In genomic region chr6:52014391-52014790, GRCh38 we compare ENCODE assay signal across 24 cellular contexts.
"Had no signal": no experiment of that assay in that cellular context is flagged by ENCODE, and none has a peak within 500 bp of the region (broad histone marks: within the 10 kb centered on the region; RNA-seq: fewer than 3 reads in every experiment).

No MANE protein-coding gene starts in this region.

- H3K79me2 ChIP-seq: hepatocyte had no signal

- ATAC-seq: heart right ventricle; mucosa of descending colon; naive thymus-derived CD4-positive, alpha-beta T cell; natural killer cell treated with Interleukin-12 subunit alpha and Interleukin-12 subunit beta and Interleukin-15 and Interleukin-18, amount 100 ng/mL, for 72 hours; right cardiac atrium; stimulated activated naive B cell treated with anti-CD40 and anti-IgM and Interleukin-4, amounts not matched to agents 10 μg/mL and 1 μg/mL and 100 μg/mL, for 72 hours; stimulated activated naive CD8-positive, alpha-beta T cell treated with anti-CD3 and anti-CD28 coated beads, Interleukin-15, Interleukin-2, amounts not matched to agents 100 U/mL and 50 U/mL, for 24 hours had no signal

- DNase-seq: heart right ventricle; islet precursor cell; left ventricle myocardium inferior; mesendoderm; midbrain; mucosa of descending colon; naive thymus-derived CD4-positive, alpha-beta T cell; ovary; retina; right cardiac atrium; stimulated activated CD4-positive, alpha-beta T cell treated with anti-CD3 and anti-CD28 coated beads, Interleukin-1b, Interleukin-23, amount 100 ng/mL, for 48 hours; stimulated activated CD4-positive, alpha-beta T cell treated with anti-CD3 and anti-CD28 coated beads, Interleukin-4, amount 100 ng/mL, for 1 hour; stimulated activated naive B cell treated with anti-CD40 and anti-IgM and Interleukin-4, amounts not matched to agents 10 μg/mL and 1 μg/mL and 100 μg/mL, for 72 hours; stimulated activated naive CD8-positive, alpha-beta T cell treated with anti-CD3 and anti-CD28 coated beads, Interleukin-15, Interleukin-2, amounts not matched to agents 100 U/mL and 50 U/mL, for 24 hours; stomach; testis; thyroid gland; transverse colon; upper lobe of left lung had no signal

- H3K4me3 ChIP-seq: heart right ventricle, hepatocyte, left ventricle myocardium inferior, lung, mucosa of descending colon, ovary, smooth muscle cell, stomach, testis, thyroid gland, transverse colon, upper lobe of left lung had no signal

- H3K9me3 Mint-ChIP-seq: natural killer cell treated with Interleukin-12 subunit alpha and Interleukin-12 subunit beta and Interleukin-15 and Interleukin-18, amount 100 ng/mL, for 72 hours; stimulated activated naive B cell treated with anti-CD40 and anti-IgM and Interleukin-4, amounts not matched to agents 10 μg/mL and 1 μg/mL and 100 μg/mL, for 72 hours had no signal

- H3K36me3 ChIP-seq: heart right ventricle, left ventricle myocardium inferior, ovary, thyroid gland, transverse colon, upper lobe of left lung had no signal

- H3K27me3 ChIP-seq: hepatocyte, ovary, stomach, testis, thyroid gland, transverse colon, upper lobe of left lung had no signal

- H3K36me3 Mint-ChIP-seq: naive thymus-derived CD4-positive, alpha-beta T cell; natural killer cell treated with Interleukin-12 subunit alpha and Interleukin-12 subunit beta and Interleukin-15 and Interleukin-18, amount 100 ng/mL, for 72 hours; stimulated activated naive B cell treated with anti-CD40 and anti-IgM and Interleukin-4, amounts not matched to agents 10 μg/mL and 1 μg/mL and 100 μg/mL, for 72 hours had no signal

- H3K27ac ChIP-seq: heart right ventricle, hepatocyte, left ventricle myocardium inferior, ovary, stomach, testis, thyroid gland, transverse colon, upper lobe of left lung had no signal

- H3K9me3 ChIP-seq: heart right ventricle, left ventricle myocardium inferior, mucosa of descending colon, ovary, stomach, testis, thyroid gland, transverse colon, upper lobe of left lung had no signal

- H3K4me3 Mint-ChIP-seq: naive thymus-derived CD4-positive, alpha-beta T cell; natural killer cell treated with Interleukin-12 subunit alpha and Interleukin-12 subunit beta and Interleukin-15 and Interleukin-18, amount 100 ng/mL, for 72 hours; stimulated activated naive B cell treated with anti-CD40 and anti-IgM and Interleukin-4, amounts not matched to agents 10 μg/mL and 1 μg/mL and 100 μg/mL, for 72 hours had no signal

- H2AFZ ChIP-seq: hepatocyte had no signal

- H3K4me1 ChIP-seq: heart right ventricle, left ventricle myocardium inferior, testis, upper lobe of left lung had no signal

- H3K27ac Mint-ChIP-seq: naive thymus-derived CD4-positive, alpha-beta T cell; natural killer cell treated with Interleukin-12 subunit alpha and Interleukin-12 subunit beta and Interleukin-15 and Interleukin-18, amount 100 ng/mL, for 72 hours; progenitor cell of endocrine pancreas; stimulated activated naive B cell treated with anti-CD40 and anti-IgM and Interleukin-4, amounts not matched to agents 10 μg/mL and 1 μg/mL and 100 μg/mL, for 72 hours had no signal

- H3K4me1 Mint-ChIP-seq: naive thymus-derived CD4-positive, alpha-beta T cell had no signal

- H3K27me3 Mint-ChIP-seq: progenitor cell of endocrine pancreas had no signal

- H3K4me2 ChIP-seq: hepatocyte, smooth muscle cell had no signal
